Comparison of ENCODE assay signal across 12 cellular contexts in genomic region chr15:64566629-64567427, GRCh38.
DNase-seq lines count a peak whose midpoint lies in the region; ATAC-seq and TF ChIP-seq lines count a peak whose summit lies in the region.
"Had no signal": no experiment of that assay in that cellular context is flagged by ENCODE, and none has a peak within 500 bp of the region (broad histone marks: within the 10 kb centered on the region; RNA-seq: fewer than 3 reads in every experiment).

No MANE protein-coding gene starts in this region.

- H3K27me3 ChIP-seq in tibial nerve = no peaks in the 10 kb centered on the region

- H3K4me3 Mint-ChIP-seq in activated naive CD4-positive, alpha-beta T cell treated with anti-CD3 and anti-CD28 coated beads, Interleukin-2, amount 50 U/mL, for 24 hours = peak overlapping the region; percentile 20
- H3K4me3 Mint-ChIP-seq in type B pancreatic cell = peak overlapping the region; percentile 57
- H3K4me3 Mint-ChIP-seq: activated CD4-positive, alpha-beta T cell treated with anti-CD3 and anti-CD28 coated beads, Interleukin-2, amount 10 ng/mL, durations not matched to agents 7 days and 5 days; CD8-positive, alpha-beta memory T cell had no signal

- H3K36me3 Mint-ChIP-seq in activated naive CD4-positive, alpha-beta T cell treated with anti-CD3 and anti-CD28 coated beads, Interleukin-2, amount 50 U/mL, for 24 hours = peaks cover 16% of the 10 kb centered on the region
- peaks cover 25% of the 10 kb centered on the region for H3K36me3 Mint-ChIP-seq in type B pancreatic cell

- H3K9me3 Mint-ChIP-seq in activated naive CD4-positive, alpha-beta T cell treated with anti-CD3 and anti-CD28 coated beads, Interleukin-2, amount 50 U/mL, for 24 hours = no peaks in the 10 kb centered on the region
- no peaks in the 10 kb centered on the region for H3K9me3 Mint-ChIP-seq in type B pancreatic cell
- H3K9me3 Mint-ChIP-seq: activated CD4-positive, alpha-beta T cell treated with anti-CD3 and anti-CD28 coated beads, Interleukin-2, amount 10 ng/mL, durations not matched to agents 7 days and 5 days; CD8-positive, alpha-beta memory T cell had no signal

- H3K27ac ChIP-seq in tibial nerve = no peak overlapping the region

- H3K9me3 ChIP-seq in tibial nerve = no peaks in the 10 kb centered on the region
- H3K9me3 ChIP-seq: HAP-1 had no signal

- 84 to 87% methylated on average over 11 of the region's 11 CpGs for WGBS in tibial nerve, 2 donors

- DNase-seq in activated naive CD4-positive, alpha-beta T cell (lab: John Stamatoyannopoulos, UW) = no peak
- DNase-seq in NCI-H510A treated with DMSO at 0.1 percent for 48 hours (lab: John Stamatoyannopoulos, UW) (peak; percentile 63), glomerular visceral epithelial cell (ENCODE audit: extremely low spot score) (peak; percentile 23), type B pancreatic cell (ENCODE audit: extremely low spot score, unreplicated experiment) (no peak), NCI-H345 treated with DMSO at 0.1 percent for 48 hours (lab: John Stamatoyannopoulos, UW; ENCODE audit: unreplicated experiment) (no peak), tibial nerve (ENCODE audit: low spot score in 2 of 2) (no peak)
- DNase-seq: activated CD4-positive, alpha-beta T cell treated with anti-CD3 and anti-CD28 coated beads, Interleukin-2, amount 10 ng/mL, durations not matched to agents 7 days and 5 days; CD8-positive, alpha-beta memory T cell; right cardiac atrium had no signal

- no peak overlapping the region for H3K4me3 ChIP-seq in tibial nerve
- H3K4me3 ChIP-seq: HAP-1 had no signal

- no peak for ATAC-seq in HG02571 (IDR thresholded peaks at IDR 0.05; ENCODE audit: unreplicated experiment)

- H3K27me3 Mint-ChIP-seq in activated naive CD4-positive, alpha-beta T cell treated with anti-CD3 and anti-CD28 coated beads, Interleukin-2, amount 50 U/mL, for 24 hours = no peaks in the 10 kb centered on the region
- H3K27me3 Mint-ChIP-seq in type B pancreatic cell = no peaks in the 10 kb centered on the region
- H3K27me3 Mint-ChIP-seq: activated CD4-positive, alpha-beta T cell treated with anti-CD3 and anti-CD28 coated beads, Interleukin-2, amount 10 ng/mL, durations not matched to agents 7 days and 5 days; CD8-positive, alpha-beta memory T cell had no signal

- no peaks in the 10 kb centered on the region for H3K36me3 ChIP-seq in tibial nerve
- H3K36me3 ChIP-seq: HAP-1 had no signal

- TF ChIP-seq POLR2A in tibial nerve (IDR thresholded peaks at IDR 0.05) = no peak

- peak overlapping the region; percentile 48 for H3K27ac Mint-ChIP-seq in activated naive CD4-positive, alpha-beta T cell treated with anti-CD3 and anti-CD28 coated beads, Interleukin-2, amount 50 U/mL, for 24 hours
- H3K27ac Mint-ChIP-seq in type B pancreatic cell = peak overlapping the region; percentile 91
- H3K27ac Mint-ChIP-seq: activated CD4-positive, alpha-beta T cell treated with anti-CD3 and anti-CD28 coated beads, Interleukin-2, amount 10 ng/mL, durations not matched to agents 7 days and 5 days had no signal

- TF ChIP-seq CTCF in type B pancreatic cell (conservative IDR thresholded peaks at IDR 0.05) (no peak), tibial nerve (IDR thresholded peaks at IDR 0.05) (no peak)

- TF ChIP-seq EP300 in tibial nerve (IDR thresholded peaks at IDR 0.05) = no peak

- H3K4me1 ChIP-seq in tibial nerve = peaks cover 0 to 22% (median 9%) of the 10 kb centered on the region in 4 donors

- H3K4me1 Mint-ChIP-seq in activated naive CD4-positive, alpha-beta T cell treated with anti-CD3 and anti-CD28 coated beads, Interleukin-2, amount 50 U/mL, for 24 hours = peaks cover 70% of the 10 kb centered on the region
- H3K4me1 Mint-ChIP-seq in type B pancreatic cell (ENCODE audit: unreplicated experiment) = peaks cover 36% of the 10 kb centered on the region

Comparison
In these comparisons a context has a peak if more than half of its experiments do, and no peak if none do; other contexts are left out.
1. DNase-seq: peak in NCI-H510A treated with DMSO at 0.1 percent for 48 hours (single experiment) and glomerular visceral epithelial cell (single experiment); none in activated naive CD4-positive, alpha-beta T cell (0 of 4), type B pancreatic cell (single experiment), NCI-H345 treated with DMSO at 0.1 percent for 48 hours (single experiment) and tibial nerve (0 of 2).